Comparison of ENCODE assay signal across 31 cellular contexts in genomic region chr12:3614806-3615466, GRCh38.
DNase-seq lines count a peak whose midpoint lies in the region; ATAC-seq, FAIRE-seq and TF ChIP-seq lines count a peak whose summit lies in the region.
"Had no signal": no experiment of that assay in that cellular context is flagged by ENCODE, and none has a peak within 500 bp of the region (broad histone marks: within the 10 kb centered on the region; RNA-seq: fewer than 3 reads in every experiment).

No MANE protein-coding gene starts in this region.

- no peak overlapping the region for H2BK20ac ChIP-seq in H9 (ENCODE audit: low read depth, low read length, poor library complexity, severe bottlenecking)

- DNase-seq in CD14-positive monocyte (ENCODE audit: low spot score) (peak; percentile 11), H9 (peak; percentile 77), K562 (ENCODE audit: extremely low read depth in 1 of 4, low spot score in 3 of 4) (no peak), left kidney (ENCODE audit: low read depth, low spot score) (peak; percentile 73), amniotic stem cell (lab: John Stamatoyannopoulos, UW) (no peak), H4 (ENCODE audit: low spot score) (no peak)
- DNase-seq in activated CD4-positive, alpha-beta T cell treated with anti-CD3 and anti-CD28 coated beads, Interleukin-2, amount 10 ng/mL, durations not matched to agents 7 days and 5 days = no peak
- DNase-seq: activated CD4-positive, alpha-beta memory T cell treated with anti-CD3 and anti-CD28 coated beads for 36 hours; activated CD8-positive, alpha-beta memory T cell treated with anti-CD3 and anti-CD28 coated beads, Interleukin-2, amount 50 U/mL, for 4 hours; activated naive CD4-positive, alpha-beta T cell treated with anti-CD3 and anti-CD28 coated beads, Interleukin-2, amount 10 ng/mL, durations not matched to agents 7 days and 5 days; amygdala; effector CD4-positive, alpha-beta T cell; GF-D8; mammary epithelial cell; MM.1S; NCI-H774; stimulated activated CD4-positive, alpha-beta T cell treated with anti-CD3 and anti-CD28 coated beads, Interleukin-4, amount 100 ng/mL, for 4 hours; stimulated activated naive B cell treated with anti-CD40 and anti-IgM and Interleukin-4, amounts not matched to agents 10 μg/mL and 1 μg/mL and 100 μg/mL, for 72 hours; T-cell; testis; uterus had no signal

- TF ChIP-seq POLR2A in K562 (conservative IDR thresholded peaks at IDR 0.05) = no peak

- H3K23ac ChIP-seq in H9 (ENCODE audit: insufficient read length, low read depth, low read length) = no peak overlapping the region

- H3K4me3 ChIP-seq in K562 = no peak overlapping the region
- H3K4me3 ChIP-seq: breast epithelium, testis, uterus had no signal

- no peak for ATAC-seq in K562
- ATAC-seq in GM21526 (IDR thresholded peaks at IDR 0.05; ENCODE audit: low FRiP score, unreplicated experiment) = no peak
- ATAC-seq: sciatic nerve; stimulated activated naive B cell treated with anti-CD40 and anti-IgM and Interleukin-4, amounts not matched to agents 10 μg/mL and 1 μg/mL and 100 μg/mL, for 72 hours; T-cell had no signal

- WGBS in H9 (ENCODE audit: extremely low coverage, insufficient read length, low lambda C conversion rate) = no CpG with 5 or more reads among the region's 16 CpGs
- WGBS in K562 (ENCODE audit: insufficient coverage, low coverage, missing lambda C conversion rate) = 82% methylated on average over 9 of the region's 16 CpGs

- H2AFZ ChIP-seq in H9 (ENCODE audit: low read length) (no peak overlapping the region), K562 (ENCODE audit: low read depth, low read length) (no peak overlapping the region)

- H3K9ac ChIP-seq in H9 (ENCODE audit: extremely low read depth, insufficient read length, low read length) (no peak overlapping the region), K562 (ENCODE audit: insufficient read depth in 1 of 2, low read depth in 2 of 2, low read length in 2 of 2) (no peak overlapping the region)
- H3K9ac ChIP-seq: KMS-11 had no signal

- H3K14ac ChIP-seq in H9 (ENCODE audit: insufficient read depth, low read length) = no peak overlapping the region

- H4K5ac ChIP-seq in H9 (ENCODE audit: insufficient read length, low read depth, low read length) = no peak overlapping the region

- no peaks in the 10 kb centered on the region for H3K79me1 ChIP-seq in H9 (ENCODE audit: insufficient read depth, low read depth, low read length, poor library complexity, severe bottlenecking)

- H2BK12ac ChIP-seq in H9 (ENCODE audit: insufficient read length, low read depth, low read length) = no peak overlapping the region

- no peak overlapping the region for H2BK5ac ChIP-seq in H9 (ENCODE audit: insufficient read length, low read length)

- POLR2A ChIA-PET in K562 (lab: Yijun Ruan, JAX) = no interaction called here
- POLR2A ChIA-PET in activated CD4-positive, alpha-beta T cell treated with anti-CD3 and anti-CD28 coated beads, Interleukin-2, amount 10 ng/mL, durations not matched to agents 7 days and 5 days (lab: Charles Lee) = no interaction called here

- TF ChIP-seq CTCF in CD14-positive monocyte (IDR thresholded peaks at IDR 0.05) = no peak
- no peak for TF ChIP-seq CTCF in H9 (conservative IDR thresholded peaks at IDR 0.05)
- no peak for TF ChIP-seq CTCF in K562 (IDR thresholded peaks at IDR 0.05 in 2 of 3, conservative IDR thresholded peaks at IDR 0.05 in 1 of 3; ENCODE audit: insufficient read depth in 2 of 3, low read depth in 1 of 3, low read length in 3 of 3)

- H3K4me2 ChIP-seq in H9 (ENCODE audit: insufficient read depth, insufficient read length, low read length) = no peak overlapping the region
- no peak overlapping the region for H3K4me2 ChIP-seq in K562 (ENCODE audit: insufficient read depth, low read length)
- H3K4me2 ChIP-seq: KMS-11 had no signal

- H4K20me1 ChIP-seq in H9 (ENCODE audit: control insufficient read depth, insufficient read depth, insufficient read length) (no peaks in the 10 kb centered on the region), K562 (replicated peaks; ENCODE audit: control insufficient read depth, insufficient read depth, low read length) (no peaks in the 10 kb centered on the region; the same call in 1 of the 2 replicates)

- H3K27ac ChIP-seq in H9 (ENCODE audit: insufficient read length, low read depth, low read length) = no peak overlapping the region
- H3K27ac ChIP-seq in K562 (ENCODE audit: extremely low read depth, low read depth, low read length) = no peak overlapping the region
- H3K27ac ChIP-seq: breast epithelium, C4-2B, epithelial cell of prostate, KMS-11, RWPE1, testis, uterus had no signal

- no peak overlapping the region for H3K4me3 Mint-ChIP-seq in CD14-positive monocyte
- H3K4me3 Mint-ChIP-seq in H9 = no peak overlapping the region
- no peak overlapping the region for H3K4me3 Mint-ChIP-seq in activated CD4-positive, alpha-beta T cell treated with anti-CD3 and anti-CD28 coated beads, Interleukin-2, amount 10 ng/mL, durations not matched to agents 7 days and 5 days
- H3K4me3 Mint-ChIP-seq: activated CD4-positive, alpha-beta memory T cell treated with anti-CD3 and anti-CD28 coated beads for 36 hours; activated naive CD4-positive, alpha-beta T cell treated with anti-CD3 and anti-CD28 coated beads, Interleukin-2, amount 10 ng/mL, durations not matched to agents 7 days and 5 days; activated T-helper 1 cell treated with anti-CD3 and anti-CD28 coated beads, Interleukin-12 subunit alpha, Interleukin-12 subunit beta, Interleukin-2, Interleukin-4 antibody, amounts not matched to agents 30 ng/mL and 10 ng/mL and 1 ng/mL, durations not matched to agents 14 hours and 24 hours and 36 hours; neural crest cell; stimulated activated naive B cell treated with anti-CD40 and anti-IgM and Interleukin-4, amounts not matched to agents 10 μg/mL and 1 μg/mL and 100 μg/mL, for 72 hours; T-cell had no signal

- FAIRE-seq in K562 (lab: Jason Lieb, UNC) = no peak

- in situ Hi-C loops in K562 (cut with MboI) = no loop called here

- H3K4ac ChIP-seq in H9 (ENCODE audit: low read depth, low read length) = no peak overlapping the region

- H3K9me3 Mint-ChIP-seq in CD14-positive monocyte = peaks cover 0 to 4% (median 0%) of the 10 kb centered on the region in 7 donors
- no peaks in the 10 kb centered on the region; a peak in 1 of 5 replicates for H3K9me3 Mint-ChIP-seq in H9
- H3K9me3 Mint-ChIP-seq in activated CD4-positive, alpha-beta T cell treated with anti-CD3 and anti-CD28 coated beads, Interleukin-2, amount 10 ng/mL, durations not matched to agents 7 days and 5 days = peaks cover 2% of the 10 kb centered on the region
- H3K9me3 Mint-ChIP-seq: activated naive CD4-positive, alpha-beta T cell treated with anti-CD3 and anti-CD28 coated beads, Interleukin-2, amount 10 ng/mL, durations not matched to agents 7 days and 5 days; activated T-helper 1 cell treated with anti-CD3 and anti-CD28 coated beads, Interleukin-12 subunit alpha, Interleukin-12 subunit beta, Interleukin-2, Interleukin-4 antibody, amounts not matched to agents 30 ng/mL and 10 ng/mL and 1 ng/mL, durations not matched to agents 14 hours and 24 hours and 36 hours; neural crest cell had no signal

- H3K36me3 Mint-ChIP-seq in CD14-positive monocyte (peaks cover 61 to 78% of the 10 kb centered on the region in 2 donors), H9 (ENCODE audit: insufficient read depth in 1 of 3, low read depth in 3 of 3) (no peaks in the 10 kb centered on the region)
- H3K36me3 Mint-ChIP-seq in activated CD4-positive, alpha-beta T cell treated with anti-CD3 and anti-CD28 coated beads, Interleukin-2, amount 10 ng/mL, durations not matched to agents 7 days and 5 days (ENCODE audit: low read depth) = peaks cover 20% of the 10 kb centered on the region

- H3T11ph ChIP-seq in H9 (ENCODE audit: low read length) = no peak overlapping the region

- no peak overlapping the region for H2AK5ac ChIP-seq in H9 (ENCODE audit: insufficient read length, low read length)

- H3K27ac Mint-ChIP-seq in CD14-positive monocyte (peak overlapping the region in 2 of 7 donors; percentile 43 to 47), H9 (no peak overlapping the region; a peak in 1 of 7 replicates)
- H3K27ac Mint-ChIP-seq in activated CD4-positive, alpha-beta T cell treated with anti-CD3 and anti-CD28 coated beads, Interleukin-2, amount 10 ng/mL, durations not matched to agents 7 days and 5 days = no peak overlapping the region
- H3K27ac Mint-ChIP-seq: activated CD4-positive, alpha-beta memory T cell treated with anti-CD3 and anti-CD28 coated beads for 36 hours; activated T-helper 1 cell treated with anti-CD3 and anti-CD28 coated beads, Interleukin-12 subunit alpha, Interleukin-12 subunit beta, Interleukin-2, Interleukin-4 antibody, amounts not matched to agents 30 ng/mL and 10 ng/mL and 1 ng/mL, durations not matched to agents 14 hours and 24 hours and 36 hours; progenitor cell of endocrine pancreas; stimulated activated naive B cell treated with anti-CD40 and anti-IgM and Interleukin-4, amounts not matched to agents 10 μg/mL and 1 μg/mL and 100 μg/mL, for 72 hours; T-cell had no signal

- H3K9me3 ChIP-seq in H9 (ENCODE audit: control insufficient read depth, low read depth, low read length) (no peaks in the 10 kb centered on the region), K562 (replicated peaks; ENCODE audit: control insufficient read depth, insufficient read depth, low read depth, low read length) (0 out of 2 replicates have a peak, but pooled peaks cover 1% of the 10 kb centered on the region)
- H3K9me3 ChIP-seq: breast epithelium, testis, uterus had no signal

- peak overlapping the region; percentile 48 for H3K18ac ChIP-seq in H9 (ENCODE audit: insufficient read length, low read depth, low read length)

- H3K4me1 ChIP-seq in H9 (ENCODE audit: insufficient read depth, low read length) = no peaks in the 10 kb centered on the region; the same call in 1 of the 2 replicates
- H3K4me1 ChIP-seq in K562 (replicated peaks in 1 of 2; ENCODE audit: control insufficient read depth in 2 of 2, insufficient read depth in 2 of 2, low read length in 2 of 2) = no peaks in the 10 kb centered on the region
- H3K4me1 ChIP-seq: breast epithelium, testis, uterus had no signal

- no peaks in the 10 kb centered on the region for H3K23me2 ChIP-seq in H9 (ENCODE audit: insufficient read length, low read depth, low read length, poor library complexity, severe bottlenecking)

- H3K27me3 Mint-ChIP-seq in CD14-positive monocyte (ENCODE audit: low read depth in 3 of 3) (no peaks in the 10 kb centered on the region), H9 (ENCODE audit: low read depth) (peaks cover 5% of the 10 kb centered on the region; the same call in 1 of the 2 replicates)
- H3K27me3 Mint-ChIP-seq in activated CD4-positive, alpha-beta T cell treated with anti-CD3 and anti-CD28 coated beads, Interleukin-2, amount 10 ng/mL, durations not matched to agents 7 days and 5 days = no peaks in the 10 kb centered on the region
- H3K27me3 Mint-ChIP-seq: activated CD4-positive, alpha-beta memory T cell treated with anti-CD3 and anti-CD28 coated beads for 36 hours; activated naive CD4-positive, alpha-beta T cell treated with anti-CD3 and anti-CD28 coated beads, Interleukin-2, amount 10 ng/mL, durations not matched to agents 7 days and 5 days; stimulated activated naive B cell treated with anti-CD40 and anti-IgM and Interleukin-4, amounts not matched to agents 10 μg/mL and 1 μg/mL and 100 μg/mL, for 72 hours; T-cell had no signal

- H3K9me1 ChIP-seq in K562 (ENCODE audit: control insufficient read depth, insufficient read depth, low read length) = no peaks in the 10 kb centered on the region

- H3K36me3 ChIP-seq in K562 (ENCODE audit: control insufficient read depth, insufficient read depth, low read length) = no peaks in the 10 kb centered on the region
- H3K36me3 ChIP-seq: breast epithelium, uterus had no signal

- no peak overlapping the region for H2BK15ac ChIP-seq in H9 (ENCODE audit: low read depth, low read length)

- no peak for TF ChIP-seq RAD21 in K562 (CRISPR knock-in tag; conservative IDR thresholded peaks at IDR 0.05 in 1 of 2, IDR thresholded peaks at IDR 0.05 in 1 of 2)

- H4K8ac ChIP-seq in H9 (replicated peaks; ENCODE audit: insufficient read length, low read depth, low read length) = no peak overlapping the region

- H2BK120ac ChIP-seq in H9 (ENCODE audit: low read depth, low read length, poor library complexity, severe bottlenecking) = no peak overlapping the region

- H4K91ac ChIP-seq in H9 (ENCODE audit: insufficient read length, low read depth, low read length) = no peak overlapping the region

- CTCF ChIA-PET in K562 (lab: Yijun Ruan, JAX; ENCODE audit: low intra/inter-chr PET ratio) = no interaction called here
- CTCF ChIA-PET in activated CD4-positive, alpha-beta T cell treated with anti-CD3 and anti-CD28 coated beads, Interleukin-2, amount 10 ng/mL, durations not matched to agents 7 days and 5 days (lab: Charles Lee) = no interaction called here

- TF ChIP-seq EP300 in K562 (IDR thresholded peaks at IDR 0.05; ENCODE audit: low read length) = no peak

- no peaks in the 10 kb centered on the region for H3K27me3 ChIP-seq in H9 (ENCODE audit: insufficient read depth, low read length)
- H3K27me3 ChIP-seq in K562 (ENCODE audit: control insufficient read depth in 2 of 2, insufficient read depth in 2 of 2, low read length in 2 of 2) = no peaks in the 10 kb centered on the region
- H3K27me3 ChIP-seq: breast epithelium, testis, uterus had no signal

- no TSS peak for BruUV-seq in K562 (replicated peaks; lab: Mats Ljungman, UMichigan)

- no peak overlapping the region for H3K56ac ChIP-seq in H9 (ENCODE audit: insufficient read length, low read depth, low read length)

- H3K4me1 Mint-ChIP-seq in CD14-positive monocyte = no peaks in the 10 kb centered on the region
- H3K4me1 Mint-ChIP-seq in H9 = peaks cover 10 to 30% of the 10 kb centered on the region in 2 experiments
- no peaks in the 10 kb centered on the region for H3K4me1 Mint-ChIP-seq in activated CD4-positive, alpha-beta T cell treated with anti-CD3 and anti-CD28 coated beads, Interleukin-2, amount 10 ng/mL, durations not matched to agents 7 days and 5 days
- H3K4me1 Mint-ChIP-seq: activated naive CD4-positive, alpha-beta T cell treated with anti-CD3 and anti-CD28 coated beads, Interleukin-2, amount 10 ng/mL, durations not matched to agents 7 days and 5 days; T-cell had no signal

- no peaks in the 10 kb centered on the region for H3K79me2 ChIP-seq in H9 (ENCODE audit: insufficient read depth, low read length)
- no peaks in the 10 kb centered on the region for H3K79me2 ChIP-seq in K562 (ENCODE audit: control insufficient read depth, insufficient read depth, low read length)

- intact Hi-C loops in CD14-positive monocyte (cut with micrococcal nuclease) (no loop called here), K562 (cut with micrococcal nuclease) (no loop called here)

Comparison
In these comparisons a context has a peak if more than half of its experiments do, and no peak if none do; other contexts are left out.
1. DNase-seq: peak in CD14-positive monocyte (single experiment), H9 (single experiment) and left kidney (single experiment); none in K562 (0 of 4), amniotic stem cell (single experiment), H4 (single experiment) and activated CD4-positive, alpha-beta T cell treated with anti-CD3 and anti-CD28 coated beads, Interleukin-2, amount 10 ng/mL, durations not matched to agents 7 days and 5 days (single experiment).